8 cellular contexts compared by ENCODE assay signal in genomic region chr7:152313879-152314604, GRCh38.
DNase-seq lines count a peak whose midpoint lies in the region; ATAC-seq and TF ChIP-seq lines count a peak whose summit lies in the region.

No MANE protein-coding gene starts in this region.

- no peak overlapping the region for H2AFZ ChIP-seq in PC-3 (ENCODE audit: low read length)

- no peaks in the 10 kb centered on the region for H3K9me3 Mint-ChIP-seq in osteocyte (ENCODE audit: unreplicated experiment)

- CTCF ChIA-PET in PC-3 (lab: Charles Lee) = interaction anchor here (0.6 kb wide), 2 partner anchors 21 to 120 kb away, joined by 3 read pairs; no protein-coding TSS in a partner anchor

- peak; percentile 73 for DNase-seq in CD1c-positive myeloid dendritic cell (ENCODE audit: extremely low spot score)
- peak; percentile 49 for DNase-seq in Jurkat, Clone E6-1 (ENCODE audit: low read depth, low spot score)
- DNase-seq in PC-3 = peak; percentile 79
- peak; percentile 83 to 84 for DNase-seq in erythroblast (lab: John Stamatoyannopoulos, UW)
- no peak for DNase-seq in osteocyte (ENCODE audit: extremely low spot score, unreplicated experiment)
- no peak for DNase-seq in WERI-Rb-1
- no peak for DNase-seq in ascending aorta (ENCODE audit: low spot score in 2 of 2)
- no peak for DNase-seq in NK-92 (lab: John Stamatoyannopoulos, UW; ENCODE audit: unreplicated experiment)

- no peaks in the 10 kb centered on the region for H3K9me2 ChIP-seq in PC-3 (replicated peaks; ENCODE audit: low read length)

- peaks cover 24% of the 10 kb centered on the region for H3K4me1 Mint-ChIP-seq in osteocyte (ENCODE audit: unreplicated experiment)

- H3K9ac ChIP-seq in PC-3 (ENCODE audit: low read length) = no peak overlapping the region

- H3K27me3 Mint-ChIP-seq in osteocyte (ENCODE audit: unreplicated experiment) = no peaks in the 10 kb centered on the region

- H3K27ac ChIP-seq in PC-3 (ENCODE audit: low read length) (peak overlapping the region; percentile 31; the same call in 1 of the 2 replicates), WERI-Rb-1 (no peak overlapping the region), ascending aorta (peak overlapping the region in 1 of 2 donors; percentile 33)

- peak overlapping the region; percentile 77 for H3K27ac Mint-ChIP-seq in osteocyte (ENCODE audit: unreplicated experiment)

- intact Hi-C loops in PC-3 (cut with micrococcal nuclease) = no loop called here
- intact Hi-C loops in ascending aorta (cut with DNase I) = loop anchor here (1.0 kb wide), 1 partner anchor 150 kb away; no protein-coding TSS in a partner anchor

- H3K36me3 Mint-ChIP-seq in osteocyte (ENCODE audit: unreplicated experiment) = peaks cover 2% of the 10 kb centered on the region

- no peak overlapping the region for H3K4me3 ChIP-seq in Jurkat, Clone E6-1 (ENCODE audit: low read length)
- no peak overlapping the region for H3K4me3 ChIP-seq in PC-3 (ENCODE audit: low read length)
- H3K4me3 ChIP-seq in WERI-Rb-1 (ENCODE audit: low read depth, low read length) = no peak overlapping the region
- no peak overlapping the region for H3K4me3 ChIP-seq in ascending aorta

- BruUV-seq in PC-3 (replicated peaks; lab: Mats Ljungman, UMichigan) = no TSS peak

- H3K79me2 ChIP-seq in PC-3 (ENCODE audit: low read length) = peaks cover 9% of the 10 kb centered on the region; the same call in 1 of the 2 replicates

- no peak overlapping the region for H3K4me3 Mint-ChIP-seq in osteocyte (ENCODE audit: unreplicated experiment)

- no peaks in the 10 kb centered on the region for H4K20me1 ChIP-seq in PC-3 (ENCODE audit: low read length)

- ATAC-seq in PC-3 = peak; percentile 70

- H3K9me3 ChIP-seq in PC-3 (ENCODE audit: low read length) (no peaks in the 10 kb centered on the region), WERI-Rb-1 (ENCODE audit: severe bottlenecking) (no peaks in the 10 kb centered on the region), ascending aorta (no peaks in the 10 kb centered on the region)

- H3K27me3 ChIP-seq in PC-3 (ENCODE audit: low read length) (no peaks in the 10 kb centered on the region), WERI-Rb-1 (ENCODE audit: insufficient read depth, low read depth, severe bottlenecking) (no peaks in the 10 kb centered on the region), ascending aorta (no peaks in the 10 kb centered on the region)

- no peak for TF ChIP-seq POLR2A in erythroblast (IDR thresholded peaks at IDR 0.05; ENCODE audit: low read length)

- H3K4me2 ChIP-seq in PC-3 (ENCODE audit: low read length) = peak overlapping the region; percentile 13

- H3K36me3 ChIP-seq in PC-3 (ENCODE audit: low read depth, low read length) (peaks cover 4% of the 10 kb centered on the region; the same call in 1 of the 2 replicates), WERI-Rb-1 (peaks cover 16% of the 10 kb centered on the region), ascending aorta (peaks cover 6 to 13% of the 10 kb centered on the region in 2 donors)

- H3K4me1 ChIP-seq in PC-3 (ENCODE audit: insufficient read depth, low read length) (peaks cover 13% of the 10 kb centered on the region; the same call in 1 of the 2 replicates), ascending aorta (peaks cover 4 to 6% of the 10 kb centered on the region in 2 donors)

- H3F3A ChIP-seq in PC-3 (ENCODE audit: low read length, unreplicated experiment) = no peaks in the 10 kb centered on the region

- POLR2A ChIA-PET in PC-3 (lab: Charles Lee; ENCODE audit: unreplicated experiment) = no interaction called here

- TF ChIP-seq CTCF in PC-3 (conservative IDR thresholded peaks at IDR 0.05; ENCODE audit: low read depth, low read length) (no peak), osteocyte (IDR thresholded peaks at IDR 0.05) (no peak), WERI-Rb-1 (IDR thresholded peaks at IDR 0.05; ENCODE audit: low read depth, low read length) (no peak), ascending aorta (IDR thresholded peaks at IDR 0.05) (no peak)

Comparison
In these comparisons a context has a peak if more than half of its experiments do, and no peak if none do; other contexts are left out.
1. DNase-seq: peak in CD1c-positive myeloid dendritic cell (single experiment), Jurkat, Clone E6-1 (single experiment), PC-3 (single experiment) and erythroblast (2 of 2); none in osteocyte (single experiment), WERI-Rb-1 (single experiment), ascending aorta (0 of 2) and NK-92 (single experiment).